In the genomic region with DNA sequence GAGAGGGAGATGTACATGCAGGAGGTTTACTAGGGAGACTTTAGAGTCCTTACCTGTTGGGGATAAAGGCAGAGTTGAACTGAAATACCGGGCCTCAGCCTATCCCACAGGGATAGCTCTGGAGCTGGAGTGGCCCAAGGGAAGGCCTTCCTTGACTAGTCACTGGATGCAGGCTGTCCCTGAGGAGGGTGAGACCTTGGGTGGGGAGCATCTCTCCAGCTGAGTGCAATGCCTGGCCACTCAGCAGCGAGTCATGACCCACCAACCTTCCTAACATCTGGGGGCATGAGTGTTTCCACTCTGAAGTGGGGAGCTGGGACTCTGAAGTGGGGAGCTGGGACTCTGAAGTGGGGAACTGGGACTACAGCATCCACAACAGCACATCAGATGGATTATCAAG, we compare ENCODE assay signal across 10 cellular contexts. TPM values are rescaled to one million over a fixed set of nuclear protein-coding genes. Genes with fewer than 3 reads are reported as not detected.
"Had no signal": no experiment of that assay in that cellular context is flagged by ENCODE, and none has a peak within 500 bp of the region (broad histone marks: within the 10 kb centered on the region; RNA-seq: fewer than 3 reads in every experiment).

No MANE protein-coding gene starts in this region.

- H3K27ac Mint-ChIP-seq: brain; natural killer cell treated with Interleukin-12 subunit alpha and Interleukin-12 subunit beta and Interleukin-15 and Interleukin-18, amount 100 ng/mL, for 72 hours had no signal

- H3K9me3 Mint-ChIP-seq: brain; natural killer cell treated with Interleukin-12 subunit alpha and Interleukin-12 subunit beta and Interleukin-15 and Interleukin-18, amount 100 ng/mL, for 72 hours had no signal

- H3K4me3 ChIP-seq: heart left ventricle, left lung had no signal

- H3K9me3 ChIP-seq: heart left ventricle, left lung had no signal

- H3K27me3 Mint-ChIP-seq: brain; natural killer cell treated with Interleukin-12 subunit alpha and Interleukin-12 subunit beta and Interleukin-15 and Interleukin-18, amount 100 ng/mL, for 72 hours had no signal

- H3K27me3 ChIP-seq: heart left ventricle, left lung had no signal

- DNase-seq: activated CD4-positive, alpha-beta T cell treated with anti-CD3 and anti-CD28 coated beads for 1 hour; islet precursor cell; left lung; mesenchymal stem cell; stimulated activated CD4-positive, alpha-beta T cell treated with anti-CD3 and anti-CD28 coated beads, Interleukin-4, amount 100 ng/mL, for 24 hours; T-helper 9 cell had no signal

- H3K27ac ChIP-seq: left lung had no signal

- H3K4me3 Mint-ChIP-seq: brain; natural killer cell treated with Interleukin-12 subunit alpha and Interleukin-12 subunit beta and Interleukin-15 and Interleukin-18, amount 100 ng/mL, for 72 hours had no signal

- H3K4me1 ChIP-seq: left lung had no signal

- ATAC-seq: left lung had no signal

- H3K36me3 ChIP-seq: left lung had no signal

- H3K36me3 Mint-ChIP-seq: brain; natural killer cell treated with Interleukin-12 subunit alpha and Interleukin-12 subunit beta and Interleukin-15 and Interleukin-18, amount 100 ng/mL, for 72 hours had no signal

RNA-seq across cellular contexts. Expression of gene ENPP5, which starts 46.1 kb away (rescaled TPM):
- total RNA-seq: pulmonary artery endothelial cell had no signal
